ENCODE assay signal across 23 cellular contexts in genomic region chr15:70976856-70977255, GRCh38.
DNase-seq lines count a peak whose midpoint lies in the region; ATAC-seq and TF ChIP-seq lines count a peak whose summit lies in the region.
"Had no signal": no experiment of that assay in that cellular context is flagged by ENCODE, and none has a peak within 500 bp of the region (broad histone marks: within the 10 kb centered on the region; RNA-seq: fewer than 3 reads in every experiment).

No MANE protein-coding gene starts in this region.

- H2BK15ac ChIP-seq in mesenchymal stem cell (ENCODE audit: low read depth, poor library complexity, severe bottlenecking), result no peak overlapping the region

- WGBS in mesenchymal stem cell, result 80% methylated on average over 2 of the region's 2 CpGs

- no peak overlapping the region for H3K27ac ChIP-seq in mesenchymal stem cell (ENCODE audit: low read length, poor library complexity, severe bottlenecking)
- H3K27ac ChIP-seq: breast epithelium, neural progenitor cell, tibial nerve had no signal

- H3K9ac ChIP-seq in mesenchymal stem cell (ENCODE audit: low read length), result peak overlapping the region; percentile 59
- H3K9ac ChIP-seq: neural progenitor cell had no signal

- H2AK5ac ChIP-seq in mesenchymal stem cell (ENCODE audit: low read length, severe bottlenecking), result no peak overlapping the region

- peaks cover 3% of the 10 kb centered on the region for H3K9me3 ChIP-seq in mesenchymal stem cell (ENCODE audit: control insufficient read depth, low read length)
- H3K9me3 ChIP-seq: breast epithelium, HAP-1 had no signal

- no peak overlapping the region for H2BK120ac ChIP-seq in mesenchymal stem cell (ENCODE audit: low read depth, low read length)

- H3K14ac ChIP-seq in mesenchymal stem cell (ENCODE audit: low read length in 2 of 2), result no peak overlapping the region

- no peaks in the 10 kb centered on the region for H3K27me3 ChIP-seq in mesenchymal stem cell (ENCODE audit: control insufficient read depth in 1 of 2, insufficient read depth in 1 of 2, low read length in 2 of 2)
- H3K27me3 ChIP-seq: breast epithelium, neural progenitor cell, tibial nerve had no signal

- H3K4me2 ChIP-seq in mesenchymal stem cell (ENCODE audit: low read length, poor library complexity, severe bottlenecking), result no peak overlapping the region
- H3K4me2 ChIP-seq: neural progenitor cell had no signal

- no peak overlapping the region for H2AFZ ChIP-seq in mesenchymal stem cell (ENCODE audit: low read depth, low read length)
- H2AFZ ChIP-seq: neural progenitor cell had no signal

- H3K27me3 Mint-ChIP-seq in effector memory CD8-positive, alpha-beta T cell, result peaks cover 2 to 5% of the 10 kb centered on the region in 2 donors
- H3K27me3 Mint-ChIP-seq: activated B cell treated with CpG ODN at 0.5 μM for 24 hours had no signal

- TF ChIP-seq CTCF in AG10803 (conservative IDR thresholded peaks at IDR 0.05; ENCODE audit: low read length) (no peak), GM13977 (IDR thresholded peaks at IDR 0.05; ENCODE audit: extremely low read depth, insufficient read depth, missing control alignments) (no peak)

- no peak overlapping the region for H3K27ac Mint-ChIP-seq in effector memory CD8-positive, alpha-beta T cell
- H3K27ac Mint-ChIP-seq: activated B cell treated with CpG ODN at 0.5 μM for 24 hours; activated naive CD4-positive, alpha-beta T cell treated with anti-CD3 and anti-CD28 coated beads, Interleukin-2, amount 50 U/mL, for 24 hours; activated T-cell treated with anti-CD3 and anti-CD28 coated beads, Interleukin-2, amount 50 U/mL, for 72 hours; neural progenitor cell; stimulated activated naive B cell treated with anti-CD40 and anti-IgM and Interleukin-4, amounts not matched to agents 10 μg/mL and 1 μg/mL and 100 μg/mL, for 72 hours; T-helper 1 cell treated with Interleukin-12 subunit alpha and Interleukin-12 subunit beta and Interleukin-4 antibody, amounts not matched to agents 30 μg/mL and 1 μg/mL, for 36 hours had no signal

- H3K4me1 ChIP-seq in mesenchymal stem cell (ENCODE audit: control insufficient read depth, insufficient read depth, low read depth, low read length), result peaks cover 3% of the 10 kb centered on the region
- H3K4me1 ChIP-seq: breast epithelium, HAP-1, neural progenitor cell, tibial nerve had no signal

- no peak overlapping the region for H3K18ac ChIP-seq in mesenchymal stem cell (ENCODE audit: low read depth in 1 of 2, low read length in 2 of 2)

- H3K9me3 Mint-ChIP-seq in effector memory CD8-positive, alpha-beta T cell, result no peaks in the 10 kb centered on the region
- H3K9me3 Mint-ChIP-seq: activated B cell treated with CpG ODN at 0.5 μM for 24 hours; activated naive CD4-positive, alpha-beta T cell treated with anti-CD3 and anti-CD28 coated beads, Interleukin-2, amount 50 U/mL, for 24 hours; activated T-cell treated with anti-CD3 and anti-CD28 coated beads, Interleukin-2, amount 50 U/mL, for 72 hours; neural progenitor cell; T-helper 1 cell treated with Interleukin-12 subunit alpha and Interleukin-12 subunit beta and Interleukin-4 antibody, amounts not matched to agents 30 μg/mL and 1 μg/mL, for 36 hours had no signal

- no peaks in the 10 kb centered on the region for H3K36me3 ChIP-seq in mesenchymal stem cell (ENCODE audit: control insufficient read depth in 1 of 2, insufficient read depth in 2 of 2, low read depth in 1 of 2, low read length in 2 of 2)
- H3K36me3 ChIP-seq: breast epithelium, HAP-1, neural progenitor cell had no signal

- no peak overlapping the region for H4K8ac ChIP-seq in mesenchymal stem cell (ENCODE audit: low read length)

- H2BK12ac ChIP-seq in mesenchymal stem cell (ENCODE audit: low read length in 2 of 2), result no peak overlapping the region

- H3K4me3 ChIP-seq in AG10803 (ENCODE audit: low read length), result no peak overlapping the region
- no peak overlapping the region for H3K4me3 ChIP-seq in mesenchymal stem cell (ENCODE audit: insufficient read depth in 1 of 2, low read depth in 1 of 2, low read length in 2 of 2)
- H3K4me3 ChIP-seq: breast epithelium, HAP-1, neural progenitor cell, tibial nerve had no signal

- DNase-seq in AG10803 (ENCODE audit: low read depth) (peak; percentile 71), LHCN-M2 (ENCODE audit: low read depth) (peak; percentile 14), dedifferentiated amniotic fluid mesenchymal stem cell (ENCODE audit: extremely low spot score) (peak; percentile 92), mesenchymal stem cell (no peak), GM13977 (ENCODE audit: low spot score) (no peak)
- DNase-seq in NK-92 treated with Interleukin-12 subunit alpha and Interleukin-12 subunit beta, amount 100 ng/mL, for 24 hours (lab: John Stamatoyannopoulos, UW), result no peak
- no peak for DNase-seq in stimulated activated naive CD8-positive, alpha-beta T cell treated with anti-CD3 and anti-CD28 coated beads, Interleukin-15, Interleukin-2, amounts not matched to agents 100 U/mL and 50 U/mL, for 24 hours
- DNase-seq in effector memory CD8-positive, alpha-beta T cell, result no peak
- DNase-seq: activated B cell treated with CpG ODN at 0.5 μM for 24 hours; activated T-cell treated with anti-CD3 and anti-CD28 coated beads, Interleukin-2, amount 50 U/mL, for 72 hours; DMS79 treated with DMSO at 0.1 percent for 48 hours; NCI-H1092 treated with DMSO at 0.1 percent for 48 hours; NCI-H2081 treated with DMSO at 0.1 percent for 48 hours; NCI-H526; SHP77; stimulated activated naive B cell treated with anti-CD40 and anti-IgM and Interleukin-4, amounts not matched to agents 10 μg/mL and 1 μg/mL and 100 μg/mL, for 72 hours had no signal

- in situ Hi-C loops in GM13977 (cut with MboI; ENCODE audit: low pct_unique_long_range_greater_than_20kb, low sequenced_read_pairs, unreplicated experiment), result no loop called here

- H3K79me1 ChIP-seq in mesenchymal stem cell (replicated peaks; ENCODE audit: low read length, poor library complexity, severe bottlenecking), result no peaks in the 10 kb centered on the region

- H2BK5ac ChIP-seq in mesenchymal stem cell (ENCODE audit: low read depth, low read length, poor library complexity, severe bottlenecking), result no peak overlapping the region

- no peak overlapping the region for H4K91ac ChIP-seq in mesenchymal stem cell (ENCODE audit: low read length)

- H3K4me3 Mint-ChIP-seq in effector memory CD8-positive, alpha-beta T cell, result no peak overlapping the region
- H3K4me3 Mint-ChIP-seq: activated B cell treated with CpG ODN at 0.5 μM for 24 hours; activated naive CD4-positive, alpha-beta T cell treated with anti-CD3 and anti-CD28 coated beads, Interleukin-2, amount 50 U/mL, for 24 hours; activated T-cell treated with anti-CD3 and anti-CD28 coated beads, Interleukin-2, amount 50 U/mL, for 72 hours; neural progenitor cell; stimulated activated naive B cell treated with anti-CD40 and anti-IgM and Interleukin-4, amounts not matched to agents 10 μg/mL and 1 μg/mL and 100 μg/mL, for 72 hours; T-helper 1 cell treated with Interleukin-12 subunit alpha and Interleukin-12 subunit beta and Interleukin-4 antibody, amounts not matched to agents 30 μg/mL and 1 μg/mL, for 36 hours had no signal

- H3K36me3 Mint-ChIP-seq in effector memory CD8-positive, alpha-beta T cell (ENCODE audit: insufficient read depth), result no peaks in the 10 kb centered on the region
- H3K36me3 Mint-ChIP-seq: activated naive CD4-positive, alpha-beta T cell treated with anti-CD3 and anti-CD28 coated beads, Interleukin-2, amount 50 U/mL, for 24 hours; neural progenitor cell; stimulated activated naive B cell treated with anti-CD40 and anti-IgM and Interleukin-4, amounts not matched to agents 10 μg/mL and 1 μg/mL and 100 μg/mL, for 72 hours had no signal

- H3K23ac ChIP-seq in mesenchymal stem cell (ENCODE audit: low read length in 2 of 2), result no peak overlapping the region

- H3K4ac ChIP-seq in mesenchymal stem cell (ENCODE audit: low read depth in 1 of 2, low read length in 2 of 2), result no peak overlapping the region

- H3K4me1 Mint-ChIP-seq in effector memory CD8-positive, alpha-beta T cell (ENCODE audit: low read depth in 2 of 2), result no peaks in the 10 kb centered on the region
- H3K4me1 Mint-ChIP-seq: activated B cell treated with CpG ODN at 0.5 μM for 24 hours; activated naive CD4-positive, alpha-beta T cell treated with anti-CD3 and anti-CD28 coated beads, Interleukin-2, amount 50 U/mL, for 24 hours; neural progenitor cell; stimulated activated naive B cell treated with anti-CD40 and anti-IgM and Interleukin-4, amounts not matched to agents 10 μg/mL and 1 μg/mL and 100 μg/mL, for 72 hours had no signal

- no peak for ATAC-seq in stimulated activated naive CD8-positive, alpha-beta T cell treated with anti-CD3 and anti-CD28 coated beads, Interleukin-15, Interleukin-2, amounts not matched to agents 100 U/mL and 50 U/mL, for 24 hours
- ATAC-seq in effector memory CD8-positive, alpha-beta T cell (replicated peaks), result no peak
- ATAC-seq: activated T-cell treated with anti-CD3 and anti-CD28 coated beads, Interleukin-2, amount 50 U/mL, for 72 hours; left lobe of liver; stimulated activated naive B cell treated with anti-CD40 and anti-IgM and Interleukin-4, amounts not matched to agents 10 μg/mL and 1 μg/mL and 100 μg/mL, for 72 hours had no signal

Comparison
In these comparisons a context has a peak if more than half of its experiments do, and no peak if none do; other contexts are left out.
1. DNase-seq: peak in AG10803 (single experiment), LHCN-M2 (single experiment) and dedifferentiated amniotic fluid mesenchymal stem cell (single experiment); none in mesenchymal stem cell (single experiment), NK-92 treated with Interleukin-12 subunit alpha and Interleukin-12 subunit beta, amount 100 ng/mL, for 24 hours (single experiment), stimulated activated naive CD8-positive, alpha-beta T cell treated with anti-CD3 and anti-CD28 coated beads, Interleukin-15, Interleukin-2, amounts not matched to agents 100 U/mL and 50 U/mL, for 24 hours (single experiment), GM13977 (single experiment) and effector memory CD8-positive, alpha-beta T cell (0 of 3).